ENCODE assay signal across 1 cellular context in genomic region chr12:48021485-48022179, GRCh38.
TF ChIP-seq lines count a peak whose summit lies in the region.

No MANE protein-coding gene starts in this region.

TF ChIP-seq in HepG2, 621 proteins besides CTCF, POLR2A, EP300 and RAD21:
- TF ChIP-seq, protein P1, sequence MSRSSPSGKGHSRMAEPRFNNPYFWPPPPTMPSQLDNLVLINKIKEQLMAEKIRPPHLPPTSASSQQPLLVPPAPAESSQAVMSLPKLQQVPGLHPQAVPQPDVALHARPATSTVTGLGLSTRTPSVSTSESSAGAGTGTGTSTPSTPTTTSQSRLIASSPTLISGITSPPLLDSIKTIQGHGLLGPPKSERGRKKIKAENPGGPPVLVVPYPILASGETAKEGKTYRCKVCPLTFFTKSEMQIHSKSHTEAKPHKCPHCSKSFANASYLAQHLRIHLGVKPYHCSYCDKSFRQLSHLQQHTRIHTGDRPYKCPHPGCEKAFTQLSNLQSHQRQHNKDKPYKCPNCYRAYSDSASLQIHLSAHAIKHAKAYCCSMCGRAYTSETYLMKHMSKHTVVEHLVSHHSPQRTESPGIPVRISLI (CRISPR knock-in tag; IDR thresholded peaks at IDR 0.05; ENCODE audit: borderline replicate concordance), result no peak
- TF ChIP-seq ZSCAN22 (CRISPR knock-in tag; IDR thresholded peaks at IDR 0.05) (no peak), GFI1 (CRISPR knock-in tag; IDR thresholded peaks at IDR 0.05; ENCODE audit: borderline replicate concordance) (no peak), IKZF1 (IDR thresholded peaks at IDR 0.05) (no peak), ZFP36 (IDR thresholded peaks at IDR 0.05; ENCODE audit: borderline replicate concordance, low read depth, low read length, partially characterized antibody) (no peak), ZNF616 (CRISPR knock-in tag; IDR thresholded peaks at IDR 0.05; ENCODE audit: low read depth) (no peak), STAG1 (CRISPR knock-in tag; IDR thresholded peaks at IDR 0.05) (no peak), ZBTB34 (CRISPR knock-in tag; IDR thresholded peaks at IDR 0.05) (no peak), ZNF350 (CRISPR knock-in tag; IDR thresholded peaks at IDR 0.05; ENCODE audit: borderline replicate concordance, low read depth) (no peak), PBX2 (CRISPR knock-in tag; IDR thresholded peaks at IDR 0.05) (no peak), ZSCAN29 (CRISPR knock-in tag; conservative IDR thresholded peaks at IDR 0.05) (no peak), ZNF713 (CRISPR knock-in tag; IDR thresholded peaks at IDR 0.05) (no peak), NR2C2 (CRISPR knock-in tag; IDR thresholded peaks at IDR 0.05; ENCODE audit: borderline replicate concordance) (no peak)
